ENCODE assay signal across 19 cellular contexts in genomic region chr20:2042400-2042799, GRCh38. TPM values are rescaled to one million over a fixed set of nuclear protein-coding genes. Genes with fewer than 3 reads are reported as not detected.
DNase-seq lines count a peak whose midpoint lies in the region; ATAC-seq lines count a peak whose summit lies in the region.
"Had no signal": no experiment of that assay in that cellular context is flagged by ENCODE, and none has a peak within 500 bp of the region (broad histone marks: within the 10 kb centered on the region; RNA-seq: fewer than 3 reads in every experiment).

No MANE protein-coding gene starts in this region.

- no peak overlapping the region for H3K4me3 ChIP-seq in MG63
- H3K4me3 ChIP-seq: hepatocyte, right atrium auricular region, tibial nerve had no signal

- H3K27me3 ChIP-seq in MG63, result no peaks in the 10 kb centered on the region
- H3K27me3 ChIP-seq: hepatocyte, right atrium auricular region had no signal

- ATAC-seq in HG03460 (IDR thresholded peaks at IDR 0.05; ENCODE audit: unreplicated experiment), result no peak
- ATAC-seq: left ventricle myocardium superior, natural killer cell had no signal

- H3K36me3 ChIP-seq in MG63, result no peaks in the 10 kb centered on the region
- H3K36me3 ChIP-seq: right atrium auricular region, tibial nerve had no signal

- DNase-seq in EL, result peak; percentile 78
- DNase-seq in MG63, result peak; percentile 32
- DNase-seq in dermis blood vessel endothelial cell, result peak; percentile 59
- peak; percentile 61 for DNase-seq in renal cortical epithelial cell (ENCODE audit: low read depth)
- no peak for DNase-seq in activated T-cell treated with anti-CD3 and anti-CD28 coated beads, Interleukin-2, amount 50 U/mL, for 48 hours
- no peak for DNase-seq in foreskin melanocyte
- no peak for DNase-seq in stimulated activated CD4-positive, alpha-beta T cell treated with anti-CD3 and anti-CD28 coated beads, Interleukin-12 subunit alpha, Interleukin-12 subunit beta, amount 100 ng/mL, for 4 hours
- DNase-seq: activated CD8-positive, alpha-beta memory T cell treated with anti-CD3 and anti-CD28 coated beads for 24 hours; activated naive CD4-positive, alpha-beta T cell treated with Interleukin-2 at 50 U/mL for 16 hours; central memory CD4-positive, alpha-beta T cell; left ventricle myocardium superior; natural killer cell; NCI-H1105; NCI-H226; stimulated activated CD4-positive, alpha-beta T cell treated with anti-CD3 and anti-CD28 coated beads, Interleukin-4, amount 100 ng/mL, for 4 hours had no signal

- H3K9me3 ChIP-seq in MG63, result no peaks in the 10 kb centered on the region
- H3K9me3 ChIP-seq: right atrium auricular region had no signal

RNA-seq across cellular contexts. Expression of gene PDYN, which starts 48.5 kb away (rescaled TPM):
- total RNA-seq in MG63 (2014; rRNA removed; shearing (Covaris generic); ENCODE audit: low replicate concordance), result not detected in 2 replicates
- total RNA-seq in dermis blood vessel endothelial cell (not detected in 2 replicates), renal cortical epithelial cell (not detected in 2 replicates)
- total RNA-seq: hepatocyte, left ventricle myocardium superior, natural killer cell, right atrium auricular region, tibial nerve had no signal

RNA-seq across cellular contexts. Expression of gene STK35, which starts 59.2 kb away (rescaled TPM):
- 4.7 and 7.6 TPM in 2 replicates for total RNA-seq in MG63 (2014; rRNA removed; shearing (Covaris generic); ENCODE audit: low replicate concordance)
- total RNA-seq in dermis blood vessel endothelial cell, result 27.2 and 30.8 TPM in 2 replicates
- total RNA-seq in renal cortical epithelial cell, result 15.6 and 36.2 TPM in 2 replicates

Comparison
In these comparisons a context has a peak if more than half of its experiments do, and no peak if none do; other contexts are left out.
1. DNase-seq: peak in EL (single experiment), MG63 (single experiment), dermis blood vessel endothelial cell (single experiment) and renal cortical epithelial cell (single experiment); none in activated T-cell treated with anti-CD3 and anti-CD28 coated beads, Interleukin-2, amount 50 U/mL, for 48 hours (0 of 2), foreskin melanocyte (single experiment) and stimulated activated CD4-positive, alpha-beta T cell treated with anti-CD3 and anti-CD28 coated beads, Interleukin-12 subunit alpha, Interleukin-12 subunit beta, amount 100 ng/mL, for 4 hours (single experiment).